ENCODE assay signal across 7 cellular contexts in the genomic region with DNA sequence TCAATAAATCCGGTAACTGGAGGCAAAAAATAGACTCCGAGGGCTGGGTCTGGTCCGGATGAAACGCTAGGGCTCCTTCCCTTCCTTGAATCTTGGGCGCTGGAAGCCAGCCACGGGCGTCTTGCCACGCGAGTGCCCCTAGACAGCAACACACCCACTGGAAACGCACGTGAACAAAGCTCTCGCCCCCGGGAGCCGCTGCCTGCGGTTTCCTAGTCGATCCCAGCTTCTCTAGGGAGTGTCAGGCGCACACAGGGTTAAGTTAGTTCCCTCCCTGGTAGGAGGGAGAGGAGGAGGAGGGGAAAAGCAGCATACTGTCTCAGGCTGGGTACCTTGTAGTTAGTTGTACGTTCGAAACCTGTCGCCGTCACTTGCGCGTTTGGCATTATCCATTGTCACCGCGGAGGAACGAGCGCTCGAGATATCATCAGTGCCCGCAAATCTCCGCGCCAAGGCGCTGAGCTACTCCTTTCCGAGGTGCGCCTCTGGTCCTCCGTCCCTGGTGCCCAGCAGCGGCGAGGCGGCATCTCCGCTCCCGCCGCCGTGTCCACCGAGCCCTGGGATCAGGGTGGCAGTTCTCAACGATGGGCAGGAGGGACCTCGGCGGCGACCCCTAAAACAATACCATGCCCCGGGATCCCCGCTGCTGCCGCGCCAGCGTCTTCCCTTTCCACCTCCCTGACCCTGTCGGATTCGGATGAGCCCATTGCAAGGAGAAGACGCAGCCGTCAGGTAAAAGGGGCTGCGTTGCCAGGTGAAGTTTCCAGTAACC. TPM values are rescaled to one million over a fixed set of nuclear protein-coding genes. Genes with fewer than 3 reads are reported as not detected.
DNase-seq lines count a peak whose midpoint lies in the region; ATAC-seq, FAIRE-seq and TF ChIP-seq lines count a peak whose summit lies in the region.

A gene with protein sequence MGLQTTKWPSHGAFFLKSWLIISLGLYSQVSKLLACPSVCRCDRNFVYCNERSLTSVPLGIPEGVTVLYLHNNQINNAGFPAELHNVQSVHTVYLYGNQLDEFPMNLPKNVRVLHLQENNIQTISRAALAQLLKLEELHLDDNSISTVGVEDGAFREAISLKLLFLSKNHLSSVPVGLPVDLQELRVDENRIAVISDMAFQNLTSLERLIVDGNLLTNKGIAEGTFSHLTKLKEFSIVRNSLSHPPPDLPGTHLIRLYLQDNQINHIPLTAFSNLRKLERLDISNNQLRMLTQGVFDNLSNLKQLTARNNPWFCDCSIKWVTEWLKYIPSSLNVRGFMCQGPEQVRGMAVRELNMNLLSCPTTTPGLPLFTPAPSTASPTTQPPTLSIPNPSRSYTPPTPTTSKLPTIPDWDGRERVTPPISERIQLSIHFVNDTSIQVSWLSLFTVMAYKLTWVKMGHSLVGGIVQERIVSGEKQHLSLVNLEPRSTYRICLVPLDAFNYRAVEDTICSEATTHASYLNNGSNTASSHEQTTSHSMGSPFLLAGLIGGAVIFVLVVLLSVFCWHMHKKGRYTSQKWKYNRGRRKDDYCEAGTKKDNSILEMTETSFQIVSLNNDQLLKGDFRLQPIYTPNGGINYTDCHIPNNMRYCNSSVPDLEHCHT (plus strand): TSS at position 342 of the 772 bp plus-strand sequence. CDS start 91,371 bp downstream, outside the sequence.

- H3K9ac ChIP-seq in keratinocyte (ENCODE audit: control insufficient read depth, extremely low read depth, insufficient read depth, low read length), result peak within 1 kb of the TSS; percentile 88
- peak within 1 kb of the TSS; percentile 49 for H3K9ac ChIP-seq in smooth muscle cell (ENCODE audit: low read depth)

- no peaks in the 10 kb centered on the region for H3K9me1 ChIP-seq in keratinocyte (ENCODE audit: control insufficient read depth, extremely low read depth, insufficient read depth, low read length)

- no peak for ATAC-seq in HG02588 (IDR thresholded peaks at IDR 0.05; ENCODE audit: unreplicated experiment)

- peak; percentile 53 for FAIRE-seq in keratinocyte (lab: Jason Lieb, UNC)

- H3K27me3 ChIP-seq in keratinocyte (ENCODE audit: control insufficient read depth, extremely low read depth, insufficient read depth, low read length) (no peaks in the 10 kb centered on the region), smooth muscle cell (ENCODE audit: low read depth) (no peaks in the 10 kb centered on the region)

- H3K4me2 ChIP-seq in keratinocyte (ENCODE audit: control insufficient read depth, extremely low read depth, insufficient read depth, low read depth, low read length) (peak within 1 kb of the TSS; percentile 96), smooth muscle cell (peak within 1 kb of the TSS; percentile 87)

- dilution Hi-C loops in keratinocyte (cut with MboI; ENCODE audit: extremely low pct_ligation_motif_present, low sequenced_read_pairs), result no loop called here

- WGBS in smooth muscle cell (ENCODE audit: low lambda C conversion rate), result under 1% methylated on average over 55 of the region's 57 CpGs

- peak within 1 kb of the TSS; percentile 83 to 93 for H3K4me3 ChIP-seq in cardiac fibroblast (replicated peaks in 1 of 2; ENCODE audit: low read depth in 2 of 2, low read length in 2 of 2)
- H3K4me3 ChIP-seq in keratinocyte (ENCODE audit: control insufficient read depth in 2 of 3, extremely low read depth in 1 of 3, insufficient read depth in 2 of 3, low read depth in 1 of 3, low read length in 3 of 3), result peak within 1 kb of the TSS; percentile 72 to 85 (median 85)
- peak within 1 kb of the TSS; percentile 80 for H3K4me3 ChIP-seq in smooth muscle cell

- no peaks in the 10 kb centered on the region for H3F3A ChIP-seq in smooth muscle cell (ENCODE audit: low read depth)

- DNase-seq in HuH-7.5 (ENCODE audit: low spot score) (peak; percentile 30), cardiac fibroblast (ENCODE audit: low read depth in 2 of 2) (peak; percentile 71 to 88), keratinocyte (ENCODE audit: low read depth, low spot score) (no peak), smooth muscle cell (lab: John Stamatoyannopoulos, UW; ENCODE audit: unreplicated experiment) (peak; percentile 41), OCI-M1 (lab: John Stamatoyannopoulos, UW) (no peak), NCI-H82 treated with DMSO at 0.1 percent for 48 hours (lab: John Stamatoyannopoulos, UW; ENCODE audit: unreplicated experiment) (no peak)

- H4K20me1 ChIP-seq in keratinocyte (ENCODE audit: control insufficient read depth, extremely low read depth, insufficient read depth, low read length) (no peaks in the 10 kb centered on the region), smooth muscle cell (ENCODE audit: low read depth) (peaks cover 11% of the 10 kb centered on the region)

- H3K9me3 ChIP-seq in keratinocyte (ENCODE audit: control insufficient read depth, low read depth, low read length) (no peaks in the 10 kb centered on the region), smooth muscle cell (replicated peaks; ENCODE audit: low read depth) (no peaks in the 10 kb centered on the region)

- H2AFZ ChIP-seq in keratinocyte (ENCODE audit: control insufficient read depth, low read length) (peak within 1 kb of the TSS; percentile 93), smooth muscle cell (ENCODE audit: low read depth) (peak within 1 kb of the TSS; percentile 81)

- H3K27ac ChIP-seq in keratinocyte (ENCODE audit: control insufficient read depth, insufficient read depth, low read length) (peak within 1 kb of the TSS; percentile 86), smooth muscle cell (ENCODE audit: low read depth) (peak within 1 kb of the TSS; percentile 82)

- H3K79me2 ChIP-seq in keratinocyte (ENCODE audit: control insufficient read depth, insufficient read depth, low read length) (peaks cover 43% of the 10 kb centered on the region), smooth muscle cell (ENCODE audit: low read depth) (peaks cover 30% of the 10 kb centered on the region)

- no peaks in the 10 kb centered on the region for H3K36me3 ChIP-seq in keratinocyte (ENCODE audit: control insufficient read depth in 2 of 2, extremely low read depth in 1 of 2, insufficient read depth in 2 of 2, low read length in 2 of 2)
- H3K36me3 ChIP-seq in smooth muscle cell (ENCODE audit: low read depth), result no peaks in the 10 kb centered on the region

- no peak for TF ChIP-seq CTCF in cardiac fibroblast (IDR thresholded peaks at IDR 0.05; ENCODE audit: low read depth, low read length)
- no peak for TF ChIP-seq CTCF in keratinocyte (optimal IDR thresholded peaks at IDR 0.05 in 1 of 3, IDR thresholded peaks at IDR 0.05 in 1 of 3, conservative IDR thresholded peaks at IDR 0.05 in 1 of 3; ENCODE audit: extremely low read depth in 1 of 3, insufficient read depth in 2 of 3, low read length in 3 of 3)
- TF ChIP-seq CTCF in smooth muscle cell (IDR thresholded peaks at IDR 0.05; ENCODE audit: borderline replicate concordance, insufficient read depth, poor library complexity, severe bottlenecking), result no peak

- H3K4me1 ChIP-seq in keratinocyte (ENCODE audit: control insufficient read depth, extremely low read depth, insufficient read depth, low read length) (peaks cover 20% of the 10 kb centered on the region), smooth muscle cell (ENCODE audit: low read depth) (peaks cover 15% of the 10 kb centered on the region)

RNA-seq across cellular contexts. Expression of the gene that starts here (rescaled TPM):
- polyA plus RNA-seq in keratinocyte (49.3 to 74.4 TPM (median 69.2 TPM) in 3 replicates), smooth muscle cell (47.0 and 52.3 TPM in 2 replicates)
- 55.8 TPM for polyA plus RNA-seq in keratinocyte (2011; ENCODE audit: low read depth)
- 22.2 and 23.3 TPM in 2 replicates for polyA plus RNA-seq in keratinocyte (2011; cell fraction: cytosol; rRNA removed)
- 229 and 258 TPM in 2 replicates for polyA plus RNA-seq in keratinocyte (2011; cell fraction: nucleus; rRNA removed)
- 29.4 and 43.2 TPM in 2 replicates for polyA plus RNA-seq in keratinocyte (2012; ENCODE audit: low replicate concordance)
- polyA minus RNA-seq in keratinocyte, result 63.4 to 138 TPM (median 138 TPM) in 3 replicates
- 50.3 TPM for polyA minus RNA-seq in keratinocyte (2011; cell fraction: cytosol; rRNA and poly(A)+ RNA removed)
- 292 and 345 TPM in 2 replicates for polyA minus RNA-seq in keratinocyte (2011; cell fraction: nucleus; rRNA and poly(A)+ RNA removed)
- 89.0 and 104 TPM in 2 replicates for total RNA-seq in smooth muscle cell

Comparison
In these comparisons a context has a peak if more than half of its experiments do, and no peak if none do; other contexts are left out.
1. DNase-seq: peak in HuH-7.5 (single experiment), cardiac fibroblast (2 of 2) and smooth muscle cell (single experiment); none in keratinocyte (single experiment), OCI-M1 (single experiment) and NCI-H82 treated with DMSO at 0.1 percent for 48 hours (single experiment).
2. Peak in every context shown above with its lines, with median percentiles within 50 percentile points of each other: H3K4me3 ChIP-seq.